Comparison of ENCODE assay signal across 11 cellular contexts in genomic region chr3:147348976-147349375, GRCh38. TPM values are rescaled to one million over a fixed set of nuclear protein-coding genes. Genes with fewer than 3 reads are reported as not detected.
"Had no signal": no experiment of that assay in that cellular context is flagged by ENCODE, and none has a peak within 500 bp of the region (broad histone marks: within the 10 kb centered on the region; RNA-seq: fewer than 3 reads in every experiment).

No MANE protein-coding gene starts in this region.

- H3K27ac ChIP-seq: GM23248 had no signal

- H3K27ac Mint-ChIP-seq: GM23338, H9, HFFc6 had no signal

- H3K4me3 Mint-ChIP-seq: GM23338, H9, HFFc6 had no signal

- H3K36me3 ChIP-seq: HAP-1 had no signal

- FAIRE-seq: H1, H54 had no signal

- ATAC-seq: GM23338, HCT116 had no signal

- H3K9me3 ChIP-seq: HAP-1 had no signal

- DNase-seq: GM23248, GOT3, H7, H9, HCEC 1CT, HFFc6 had no signal

- H3K4me1 ChIP-seq: HAP-1 had no signal

- H3K4me3 ChIP-seq: GM23248, GM23338, HAP-1 had no signal

- H3K9me3 Mint-ChIP-seq: GM23338, H9, HFFc6 had no signal

RNA-seq across cellular contexts. Expression of gene ZIC4, which starts 57.4 kb away (rescaled TPM):
- total RNA-seq: GM23338, H9 had no signal
- polyA plus RNA-seq: GM23338 had no signal
